In genomic region chr6:22024004-22024403, GRCh38 we compare ENCODE assay signal across 1 cellular context.
TF ChIP-seq lines count a peak whose summit lies in the region.

No MANE protein-coding gene starts in this region.

TF ChIP-seq in K562, 482 proteins besides CTCF, POLR2A, EP300 and RAD21 (continued from another document and continues in another):
- TF ChIP-seq TOE1 (IDR thresholded peaks at IDR 0.05; ENCODE audit: borderline replicate concordance) (no peak), TOE1 (CRISPR knock-in tag; IDR thresholded peaks at IDR 0.05; ENCODE audit: borderline replicate concordance, low read depth) (no peak), CBFB (CRISPR knock-in tag; IDR thresholded peaks at IDR 0.05) (no peak), ZNF518B (CRISPR knock-in tag; IDR thresholded peaks at IDR 0.05) (no peak), ZNF324 (CRISPR knock-in tag; IDR thresholded peaks at IDR 0.05) (no peak), ZKSCAN8 (CRISPR knock-in tag; IDR thresholded peaks at IDR 0.05) (no peak), NRF1 (conservative IDR thresholded peaks at IDR 0.05 in 1 of 2, IDR thresholded peaks at IDR 0.05 in 1 of 2) (no peak), SETDB1 (IDR thresholded peaks at IDR 0.05; ENCODE audit: low read length) (no peak), PTTG1 (tag; IDR thresholded peaks at IDR 0.05; ENCODE audit: low read depth) (no peak), GABPB2 (CRISPR knock-in tag; conservative IDR thresholded peaks at IDR 0.05) (no peak), STAT5A (IDR thresholded peaks at IDR 0.05; ENCODE audit: borderline replicate concordance, low read length) (peak; percentile 52; the same call in 1 of the 2 replicates), BRD9 (IDR thresholded peaks at IDR 0.05; ENCODE audit: low read depth, partially characterized antibody) (no peak), ZNF695 (CRISPR knock-in tag; IDR thresholded peaks at IDR 0.05) (no peak), CHCHD3 (CRISPR knock-in tag; IDR thresholded peaks at IDR 0.05) (no peak), TBP (optimal IDR thresholded peaks at IDR 0.05; ENCODE audit: low read depth, low read length) (no peak), ZNF830 (CRISPR knock-in tag; IDR thresholded peaks at IDR 0.05) (no peak), ZFPM2 (CRISPR knock-in tag; IDR thresholded peaks at IDR 0.05) (no peak), MEF2A (IDR thresholded peaks at IDR 0.05; ENCODE audit: control insufficient read depth, low read depth, low read length) (0 out of 2 replicates have a peak, but pooled peaks have one; percentile 21), MECOM (CRISPR knock-in tag; IDR thresholded peaks at IDR 0.05) (no peak), BACH1 (tag; IDR thresholded peaks at IDR 0.05) (no peak), MCM7 (IDR thresholded peaks at IDR 0.05) (no peak), CBX2 (IDR thresholded peaks at IDR 0.05; ENCODE audit: insufficient read depth, low read length, poor library complexity, severe bottlenecking) (no peak), FOXA3 (CRISPR knock-in tag; conservative IDR thresholded peaks at IDR 0.05 in 1 of 2, IDR thresholded peaks at IDR 0.05 in 1 of 2) (no peak), ZNF253 (CRISPR knock-in tag; conservative IDR thresholded peaks at IDR 0.05) (no peak), RB1 (IDR thresholded peaks at IDR 0.05; ENCODE audit: low read depth) (no peak), ATF1 (CRISPR knock-in tag; IDR thresholded peaks at IDR 0.05) (no peak), ATF1 (tag; IDR thresholded peaks at IDR 0.05) (peak; percentile 31; the same call in 1 of the 2 replicates), ZNF347 (CRISPR knock-in tag; IDR thresholded peaks at IDR 0.05; ENCODE audit: low read depth) (no peak), C11orf30 (IDR thresholded peaks at IDR 0.05; ENCODE audit: low read depth) (no peak), ZBTB17 (CRISPR knock-in tag; IDR thresholded peaks at IDR 0.05) (no peak), TRIM24 (IDR thresholded peaks at IDR 0.05) (peak; percentile 33 to 46; a peak in 2 of 4 replicates), SP2 (IDR thresholded peaks at IDR 0.05; ENCODE audit: extremely low read depth, low read depth, low read length, poor library complexity, severe bottlenecking) (no peak), FIP1L1 (IDR thresholded peaks at IDR 0.05; ENCODE audit: low read depth, low read length, poor library complexity, severe bottlenecking) (no peak), TSHZ1 (CRISPR knock-in tag; IDR thresholded peaks at IDR 0.05) (no peak), ARID1B (IDR thresholded peaks at IDR 0.05) (peak; percentile 91), AFF1 (IDR thresholded peaks at IDR 0.05; ENCODE audit: low read depth in 1 of 2, partially characterized antibody in 2 of 2) (no peak), ZNF717 (CRISPR knock-in tag; IDR thresholded peaks at IDR 0.05) (no peak), SOX6 (IDR thresholded peaks at IDR 0.05) (peak; percentile 31; the same call in 1 of the 2 replicates)
- TF ChIP-seq, protein P1, sequence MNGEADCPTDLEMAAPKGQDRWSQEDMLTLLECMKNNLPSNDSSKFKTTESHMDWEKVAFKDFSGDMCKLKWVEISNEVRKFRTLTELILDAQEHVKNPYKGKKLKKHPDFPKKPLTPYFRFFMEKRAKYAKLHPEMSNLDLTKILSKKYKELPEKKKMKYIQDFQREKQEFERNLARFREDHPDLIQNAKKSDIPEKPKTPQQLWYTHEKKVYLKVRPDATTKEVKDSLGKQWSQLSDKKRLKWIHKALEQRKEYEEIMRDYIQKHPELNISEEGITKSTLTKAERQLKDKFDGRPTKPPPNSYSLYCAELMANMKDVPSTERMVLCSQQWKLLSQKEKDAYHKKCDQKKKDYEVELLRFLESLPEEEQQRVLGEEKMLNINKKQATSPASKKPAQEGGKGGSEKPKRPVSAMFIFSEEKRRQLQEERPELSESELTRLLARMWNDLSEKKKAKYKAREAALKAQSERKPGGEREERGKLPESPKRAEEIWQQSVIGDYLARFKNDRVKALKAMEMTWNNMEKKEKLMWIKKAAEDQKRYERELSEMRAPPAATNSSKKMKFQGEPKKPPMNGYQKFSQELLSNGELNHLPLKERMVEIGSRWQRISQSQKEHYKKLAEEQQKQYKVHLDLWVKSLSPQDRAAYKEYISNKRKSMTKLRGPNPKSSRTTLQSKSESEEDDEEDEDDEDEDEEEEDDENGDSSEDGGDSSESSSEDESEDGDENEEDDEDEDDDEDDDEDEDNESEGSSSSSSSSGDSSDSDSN (IDR thresholded peaks at IDR 0.05; ENCODE audit: borderline replicate concordance in 1 of 2, low read depth in 2 of 2, low read length in 2 of 2), result no peak
- TF ChIP-seq, protein P2, sequence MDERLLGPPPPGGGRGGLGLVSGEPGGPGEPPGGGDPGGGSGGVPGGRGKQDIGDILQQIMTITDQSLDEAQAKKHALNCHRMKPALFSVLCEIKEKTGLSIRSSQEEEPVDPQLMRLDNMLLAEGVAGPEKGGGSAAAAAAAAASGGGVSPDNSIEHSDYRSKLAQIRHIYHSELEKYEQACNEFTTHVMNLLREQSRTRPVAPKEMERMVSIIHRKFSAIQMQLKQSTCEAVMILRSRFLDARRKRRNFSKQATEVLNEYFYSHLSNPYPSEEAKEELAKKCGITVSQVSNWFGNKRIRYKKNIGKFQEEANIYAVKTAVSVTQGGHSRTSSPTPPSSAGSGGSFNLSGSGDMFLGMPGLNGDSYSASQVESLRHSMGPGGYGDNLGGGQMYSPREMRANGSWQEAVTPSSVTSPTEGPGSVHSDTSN (CRISPR knock-in tag; IDR thresholded peaks at IDR 0.05; ENCODE audit: low read depth), result no peak
- TF ChIP-seq, protein P2 (tag; conservative IDR thresholded peaks at IDR 0.05; ENCODE audit: low read depth), result no peak
- TF ChIP-seq, protein P3, sequence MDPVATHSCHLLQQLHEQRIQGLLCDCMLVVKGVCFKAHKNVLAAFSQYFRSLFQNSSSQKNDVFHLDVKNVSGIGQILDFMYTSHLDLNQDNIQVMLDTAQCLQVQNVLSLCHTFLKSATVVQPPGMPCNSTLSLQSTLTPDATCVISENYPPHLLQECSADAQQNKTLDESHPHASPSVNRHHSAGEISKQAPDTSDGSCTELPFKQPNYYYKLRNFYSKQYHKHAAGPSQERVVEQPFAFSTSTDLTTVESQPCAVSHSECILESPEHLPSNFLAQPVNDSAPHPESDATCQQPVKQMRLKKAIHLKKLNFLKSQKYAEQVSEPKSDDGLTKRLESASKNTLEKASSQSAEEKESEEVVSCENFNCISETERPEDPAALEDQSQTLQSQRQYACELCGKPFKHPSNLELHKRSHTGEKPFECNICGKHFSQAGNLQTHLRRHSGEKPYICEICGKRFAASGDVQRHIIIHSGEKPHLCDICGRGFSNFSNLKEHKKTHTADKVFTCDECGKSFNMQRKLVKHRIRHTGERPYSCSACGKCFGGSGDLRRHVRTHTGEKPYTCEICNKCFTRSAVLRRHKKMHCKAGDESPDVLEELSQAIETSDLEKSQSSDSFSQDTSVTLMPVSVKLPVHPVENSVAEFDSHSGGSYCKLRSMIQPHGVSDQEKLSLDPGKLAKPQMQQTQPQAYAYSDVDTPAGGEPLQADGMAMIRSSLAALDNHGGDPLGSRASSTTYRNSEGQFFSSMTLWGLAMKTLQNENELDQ (CRISPR knock-in tag; IDR thresholded peaks at IDR 0.05; ENCODE audit: borderline replicate concordance), result no peak
- TF ChIP-seq, protein P4, sequence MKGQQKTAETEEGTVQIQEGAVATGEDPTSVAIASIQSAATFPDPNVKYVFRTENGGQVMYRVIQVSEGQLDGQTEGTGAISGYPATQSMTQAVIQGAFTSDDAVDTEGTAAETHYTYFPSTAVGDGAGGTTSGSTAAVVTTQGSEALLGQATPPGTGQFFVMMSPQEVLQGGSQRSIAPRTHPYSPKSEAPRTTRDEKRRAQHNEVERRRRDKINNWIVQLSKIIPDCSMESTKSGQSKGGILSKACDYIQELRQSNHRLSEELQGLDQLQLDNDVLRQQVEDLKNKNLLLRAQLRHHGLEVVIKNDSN (CRISPR knock-in tag; IDR thresholded peaks at IDR 0.05), result no peak
- TF ChIP-seq, protein P5, sequence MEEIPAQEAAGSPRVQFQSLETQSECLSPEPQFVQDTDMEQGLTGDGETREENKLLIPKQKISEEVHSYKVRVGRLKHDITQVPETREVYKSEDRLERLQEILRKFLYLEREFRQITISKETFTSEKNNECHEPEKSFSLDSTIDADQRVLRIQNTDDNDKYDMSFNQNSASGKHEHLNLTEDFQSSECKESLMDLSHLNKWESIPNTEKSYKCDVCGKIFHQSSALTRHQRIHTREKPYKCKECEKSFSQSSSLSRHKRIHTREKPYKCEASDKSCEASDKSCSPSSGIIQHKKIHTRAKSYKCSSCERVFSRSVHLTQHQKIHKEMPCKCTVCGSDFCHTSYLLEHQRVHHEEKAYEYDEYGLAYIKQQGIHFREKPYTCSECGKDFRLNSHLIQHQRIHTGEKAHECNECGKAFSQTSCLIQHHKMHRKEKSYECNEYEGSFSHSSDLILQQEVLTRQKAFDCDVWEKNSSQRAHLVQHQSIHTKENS (CRISPR knock-in tag; IDR thresholded peaks at IDR 0.05), result no peak
